Comparison of ENCODE assay signal across 16 cellular contexts in genomic region chr3:159170436-159171003, GRCh38.
DNase-seq lines count a peak whose midpoint lies in the region; TF ChIP-seq lines count a peak whose summit lies in the region.
"Had no signal": no experiment of that assay in that cellular context is flagged by ENCODE, and none has a peak within 500 bp of the region (broad histone marks: within the 10 kb centered on the region; RNA-seq: fewer than 3 reads in every experiment).

No MANE protein-coding gene starts in this region.

- no peaks in the 10 kb centered on the region for H3K79me2 ChIP-seq in osteoblast (ENCODE audit: insufficient read depth, low read length)

- H3K4me2 ChIP-seq in osteoblast (ENCODE audit: insufficient read depth, low read length): peak overlapping the region; percentile 51

- peak overlapping the region; percentile 65 for H3K27ac ChIP-seq in osteoblast (ENCODE audit: low read depth, low read length)
- H3K27ac ChIP-seq: pancreas, upper lobe of left lung had no signal

- DNase-seq in AG20443 (ENCODE audit: low spot score): peak; percentile 52
- peak; percentile 83 for DNase-seq in M059J (ENCODE audit: low read depth)
- peak; percentile 25 for DNase-seq in dermis blood vessel endothelial cell
- DNase-seq in osteoblast (ENCODE audit: insufficient read length, low spot score, missing footprints): no peak
- no peak for DNase-seq in NCI-H1092 treated with DMSO at 0.1 percent for 48 hours (lab: John Stamatoyannopoulos, UW)
- no peak for DNase-seq in NCI-H2029 (lab: John Stamatoyannopoulos, UW)
- DNase-seq in DMS53 treated with DMSO at 0.1 percent for 48 hours (lab: John Stamatoyannopoulos, UW; ENCODE audit: unreplicated experiment): no peak
- DNase-seq in iPS-NIHi7 (ENCODE audit: extremely low spot score): no peak
- DNase-seq: activated CD8-positive, alpha-beta T cell treated with anti-CD3 and anti-CD28 coated beads, Interleukin-2, amount 10 ng/mL, durations not matched to agents 7 days and 5 days; DMS153; GOT3; NCI-H1930; NCI-H524; pancreas; stimulated activated naive CD4-positive, alpha-beta T cell treated with Interleukin-2 at 50 U/mL for 16 hours; upper lobe of left lung had no signal

- H3K4me3 ChIP-seq in osteoblast (ENCODE audit: insufficient read depth, low read length): peak overlapping the region; percentile 14
- H3K4me3 ChIP-seq: pancreas, upper lobe of left lung had no signal

- no peaks in the 10 kb centered on the region for H3K36me3 ChIP-seq in osteoblast (ENCODE audit: insufficient read depth, low read length)
- H3K36me3 ChIP-seq: pancreas, upper lobe of left lung had no signal

- H3K27me3 ChIP-seq in osteoblast (ENCODE audit: insufficient read depth, low read length): no peaks in the 10 kb centered on the region
- H3K27me3 ChIP-seq: upper lobe of left lung had no signal

- TF ChIP-seq CTCF in osteoblast (IDR thresholded peaks at IDR 0.05; ENCODE audit: extremely low read depth, low read depth, low read length): no peak

- peaks cover 17% of the 10 kb centered on the region for H3K4me1 ChIP-seq in osteoblast (ENCODE audit: insufficient read depth, low read length)
- H3K4me1 ChIP-seq: pancreas, upper lobe of left lung had no signal

- H4K20me1 ChIP-seq in osteoblast (ENCODE audit: insufficient read depth, low read length): no peaks in the 10 kb centered on the region

- H3K9me3 ChIP-seq in osteoblast (ENCODE audit: low read depth, low read length): no peaks in the 10 kb centered on the region
- H3K9me3 ChIP-seq: pancreas, upper lobe of left lung had no signal

- H2AFZ ChIP-seq in osteoblast (ENCODE audit: low read length): peak overlapping the region; percentile 73

Comparison
In these comparisons a context has a peak if more than half of its experiments do, and no peak if none do; other contexts are left out.
1. DNase-seq: peak in AG20443 (single experiment), M059J (single experiment) and dermis blood vessel endothelial cell (single experiment); none in osteoblast (single experiment), NCI-H1092 treated with DMSO at 0.1 percent for 48 hours (single experiment), NCI-H2029 (single experiment), DMS53 treated with DMSO at 0.1 percent for 48 hours (single experiment) and iPS-NIHi7 (single experiment).